Comparison of ENCODE assay signal across 14 cellular contexts in genomic region chr11:108983621-108984020, GRCh38.
A peak's percentile ranks its signal among the peaks of the same experiment; 100 is the strongest.
DNase-seq lines count a peak whose midpoint lies in the region; ATAC-seq and TF ChIP-seq lines count a peak whose summit lies in the region.
"Had no signal": no experiment of that assay in that cellular context is flagged by ENCODE, and none has a peak within 500 bp of the region (broad histone marks: within the 10 kb centered on the region; RNA-seq: fewer than 3 reads in every experiment).

No MANE protein-coding gene starts in this region.

- DNase-seq in Daoy (ENCODE audit: low read depth) (peak; percentile 30), M059J (ENCODE audit: low read depth) (peak; percentile 57), dorsolateral prefrontal cortex (no peak), mesenchymal stem cell (no peak), H9 (no peak)
- DNase-seq: COR-L47, DMS153, NCI-H1105 treated with DMSO at 0.1 percent for 48 hours, NCI-H187 had no signal

- no peak overlapping the region for H3K27ac Mint-ChIP-seq in H9

- H4K91ac ChIP-seq in mesenchymal stem cell (ENCODE audit: low read length) (no peak overlapping the region), H9 (ENCODE audit: insufficient read length, low read depth, low read length) (no peak overlapping the region)

- no peak overlapping the region for H2BK20ac ChIP-seq in H9 (ENCODE audit: low read depth, low read length, poor library complexity, severe bottlenecking)

- WGBS in mesenchymal stem cell = 64% methylated on average over 5 of the region's 5 CpGs
- no CpG with 5 or more reads among the region's 5 CpGs for WGBS in H9 (ENCODE audit: extremely low coverage, insufficient read length, low lambda C conversion rate)

- H3K4ac ChIP-seq in mesenchymal stem cell (ENCODE audit: low read depth in 1 of 2, low read length in 2 of 2) (no peak overlapping the region), H9 (ENCODE audit: low read depth, low read length) (no peak overlapping the region)

- intact Hi-C loops in dorsolateral prefrontal cortex (cut with DNase I) = loop anchor here in 1 of 2 donors (10.0 kb wide), 1 partner anchor 441 kb away; the partner anchor contains the start of gene C11orf87

- no peak overlapping the region for H3K14ac ChIP-seq in mesenchymal stem cell (ENCODE audit: low read length in 2 of 2)
- no peak overlapping the region for H3K14ac ChIP-seq in H9 (ENCODE audit: insufficient read depth, low read length)

- H3K4me1 ChIP-seq in mesenchymal stem cell (ENCODE audit: control insufficient read depth, insufficient read depth, low read depth, low read length) (peaks cover 7% of the 10 kb centered on the region), H9 (ENCODE audit: insufficient read depth, low read length) (peaks cover 2% of the 10 kb centered on the region; the same call in 1 of the 2 replicates)
- H3K4me1 ChIP-seq: HAP-1 had no signal

- H3K27me3 Mint-ChIP-seq in H9 (ENCODE audit: low read depth) = no peaks in the 10 kb centered on the region

- TF ChIP-seq CTCF in dorsolateral prefrontal cortex (IDR thresholded peaks at IDR 0.05 in 54 of 56, conservative IDR thresholded peaks at IDR 0.05 in 2 of 56; ENCODE audit: low read depth in 1 of 56, partially characterized antibody in 56 of 56) (no peak), H9 (conservative IDR thresholded peaks at IDR 0.05) (no peak)

- no peaks in the 10 kb centered on the region for H3K9me3 ChIP-seq in mesenchymal stem cell (ENCODE audit: control insufficient read depth, low read length)
- no peaks in the 10 kb centered on the region for H3K9me3 ChIP-seq in H9 (ENCODE audit: control insufficient read depth, low read depth, low read length)
- H3K9me3 ChIP-seq: HAP-1, SJSA1 had no signal

- H3T11ph ChIP-seq in H9 (ENCODE audit: low read length) = no peak overlapping the region

- H3K18ac ChIP-seq in mesenchymal stem cell (ENCODE audit: low read depth in 1 of 2, low read length in 2 of 2) (no peak overlapping the region), H9 (ENCODE audit: insufficient read length, low read depth, low read length) (no peak overlapping the region)

- H2AK5ac ChIP-seq in mesenchymal stem cell (ENCODE audit: low read length, severe bottlenecking) (no peak overlapping the region), H9 (ENCODE audit: insufficient read length, low read length) (no peak overlapping the region)

- H2BK120ac ChIP-seq in mesenchymal stem cell (ENCODE audit: low read depth, low read length) (no peak overlapping the region), H9 (ENCODE audit: low read depth, low read length, poor library complexity, severe bottlenecking) (no peak overlapping the region)

- H3K79me2 ChIP-seq in H9 (ENCODE audit: insufficient read depth, low read length) = no peaks in the 10 kb centered on the region

- H4K8ac ChIP-seq in mesenchymal stem cell (ENCODE audit: low read length) = no peak overlapping the region
- H4K8ac ChIP-seq in H9 (replicated peaks; ENCODE audit: insufficient read length, low read depth, low read length) = no peak overlapping the region

- H2BK12ac ChIP-seq in mesenchymal stem cell (ENCODE audit: low read length in 2 of 2) (no peak overlapping the region), H9 (ENCODE audit: insufficient read length, low read depth, low read length) (no peak overlapping the region)

- no peaks in the 10 kb centered on the region for H3K36me3 ChIP-seq in mesenchymal stem cell (ENCODE audit: control insufficient read depth in 1 of 2, insufficient read depth in 2 of 2, low read depth in 1 of 2, low read length in 2 of 2)
- H3K36me3 ChIP-seq: HAP-1, SJSA1 had no signal

- H3K4me3 Mint-ChIP-seq in H9 = no peak overlapping the region

- H3K56ac ChIP-seq in H9 (ENCODE audit: insufficient read length, low read depth, low read length) = no peak overlapping the region

- H2AFZ ChIP-seq in mesenchymal stem cell (ENCODE audit: low read depth, low read length) = no peak overlapping the region
- no peak overlapping the region for H2AFZ ChIP-seq in H9 (ENCODE audit: low read length)

- no peak overlapping the region for H2BK15ac ChIP-seq in mesenchymal stem cell (ENCODE audit: low read depth, poor library complexity, severe bottlenecking)
- no peak overlapping the region for H2BK15ac ChIP-seq in H9 (ENCODE audit: low read depth, low read length)

- no peak overlapping the region for H3K4me3 ChIP-seq in dorsolateral prefrontal cortex
- H3K4me3 ChIP-seq in mesenchymal stem cell (ENCODE audit: insufficient read depth in 1 of 2, low read depth in 1 of 2, low read length in 2 of 2) = no peak overlapping the region
- H3K4me3 ChIP-seq: HAP-1, SJSA1 had no signal

- H3K27ac ChIP-seq in dorsolateral prefrontal cortex = peak overlapping the region in 44 of 59 donors; percentile 6 to 91 (median 75)
- peak overlapping the region; percentile 31 for H3K27ac ChIP-seq in mesenchymal stem cell (ENCODE audit: low read length, poor library complexity, severe bottlenecking)
- no peak overlapping the region for H3K27ac ChIP-seq in H9 (ENCODE audit: insufficient read length, low read depth, low read length)
- H3K27ac ChIP-seq: SJSA1 had no signal

- H4K20me1 ChIP-seq in H9 (ENCODE audit: control insufficient read depth, insufficient read depth, insufficient read length) = no peaks in the 10 kb centered on the region

- no peaks in the 10 kb centered on the region; a peak in 1 of 7 replicates for H3K36me3 Mint-ChIP-seq in H9 (ENCODE audit: insufficient read depth in 1 of 3, low read depth in 3 of 3)

- H3K9me3 Mint-ChIP-seq in H9 = no peaks in the 10 kb centered on the region; a peak in 1 of 5 replicates

- no peaks in the 10 kb centered on the region for H3K23me2 ChIP-seq in H9 (ENCODE audit: insufficient read length, low read depth, low read length, poor library complexity, severe bottlenecking)

- no peak overlapping the region for H3K4me2 ChIP-seq in mesenchymal stem cell (ENCODE audit: low read length, poor library complexity, severe bottlenecking)
- H3K4me2 ChIP-seq in H9 (ENCODE audit: insufficient read depth, insufficient read length, low read length) = no peak overlapping the region

- H4K5ac ChIP-seq in H9 (ENCODE audit: insufficient read length, low read depth, low read length) = no peak overlapping the region

- H3K4me1 Mint-ChIP-seq in H9 = peaks cover 10 to 22% of the 10 kb centered on the region in 2 experiments

- H3K23ac ChIP-seq in mesenchymal stem cell (ENCODE audit: low read length in 2 of 2) = no peak overlapping the region
- H3K23ac ChIP-seq in H9 (ENCODE audit: insufficient read length, low read depth, low read length) = no peak overlapping the region

- H2BK5ac ChIP-seq in mesenchymal stem cell (ENCODE audit: low read depth, low read length, poor library complexity, severe bottlenecking) = no peak overlapping the region
- H2BK5ac ChIP-seq in H9 (ENCODE audit: insufficient read length, low read length) = no peak overlapping the region

- no peaks in the 10 kb centered on the region for H3K27me3 ChIP-seq in dorsolateral prefrontal cortex
- peaks cover 0 to 2% of the 10 kb centered on the region in 2 experiments for H3K27me3 ChIP-seq in mesenchymal stem cell (ENCODE audit: control insufficient read depth in 1 of 2, insufficient read depth in 1 of 2, low read length in 2 of 2)
- H3K27me3 ChIP-seq in H9 (ENCODE audit: insufficient read depth, low read length) = no peaks in the 10 kb centered on the region
- H3K27me3 ChIP-seq: SJSA1 had no signal

- no peak for ATAC-seq in HG03196 (IDR thresholded peaks at IDR 0.05; ENCODE audit: unreplicated experiment)
- ATAC-seq in HG02840 (IDR thresholded peaks at IDR 0.05; ENCODE audit: low FRiP score, unreplicated experiment) = no peak
- no peak for ATAC-seq in GM21528 (IDR thresholded peaks at IDR 0.05; ENCODE audit: low FRiP score, unreplicated experiment)

- no peak overlapping the region for H3K9ac ChIP-seq in mesenchymal stem cell (ENCODE audit: low read length)
- H3K9ac ChIP-seq in H9 (ENCODE audit: extremely low read depth, insufficient read length, low read length) = no peak overlapping the region

- H3K79me1 ChIP-seq in mesenchymal stem cell (replicated peaks; ENCODE audit: low read length, poor library complexity, severe bottlenecking) (no peaks in the 10 kb centered on the region), H9 (ENCODE audit: insufficient read depth, low read depth, low read length, poor library complexity, severe bottlenecking) (no peaks in the 10 kb centered on the region)

Comparison
In these comparisons a context has a peak if more than half of its experiments do, and no peak if none do; other contexts are left out.
1. DNase-seq: peak in Daoy (single experiment) and M059J (single experiment); none in dorsolateral prefrontal cortex (0 of 10), mesenchymal stem cell (single experiment) and H9 (single experiment).